ENCODE assay signal across 20 cellular contexts in the genomic region with DNA sequence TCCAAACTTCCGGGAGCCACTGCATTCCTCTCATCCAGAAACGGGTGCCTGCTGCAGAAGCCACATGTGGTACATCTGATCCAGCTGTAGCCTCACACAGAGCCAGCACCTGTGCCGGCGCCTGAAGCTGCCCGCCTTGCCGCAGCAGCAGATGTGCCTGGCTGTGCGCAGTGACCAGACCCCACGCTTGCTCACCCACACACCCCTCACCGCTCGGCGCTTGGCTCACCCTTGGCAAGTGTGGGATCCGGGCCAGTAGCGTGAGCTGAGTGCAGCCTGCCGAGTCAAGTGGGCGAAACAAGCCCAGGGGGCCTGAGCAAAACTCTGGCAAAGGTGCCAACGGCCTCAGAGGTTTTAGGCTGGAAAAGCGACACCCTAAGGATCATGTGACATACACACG.
A peak's percentile ranks its signal among the peaks of the same experiment; 100 is the strongest.
DNase-seq lines count a peak whose midpoint lies in the region; ATAC-seq and TF ChIP-seq lines count a peak whose summit lies in the region.
"Had no signal": no experiment of that assay in that cellular context is flagged by ENCODE, and none has a peak within 500 bp of the region (broad histone marks: within the 10 kb centered on the region; RNA-seq: fewer than 3 reads in every experiment).

No MANE protein-coding gene starts in this region.

- H3K9me3 ChIP-seq in neuronal stem cell (replicated peaks in 1 of 2; ENCODE audit: control insufficient read depth in 2 of 2, insufficient read depth in 1 of 2, low read depth in 1 of 2, low read length in 2 of 2) (peaks cover 1 to 7% of the 10 kb centered on the region in 2 donors), upper lobe of right lung (no peaks in the 10 kb centered on the region)
- H3K9me3 ChIP-seq: A549, SJSA1 had no signal

- no peak overlapping the region for H3K4me2 ChIP-seq in neuronal stem cell (ENCODE audit: insufficient read depth, low read length, poor library complexity, severe bottlenecking)
- H3K4me2 ChIP-seq: A549, BLaER1, PC-9 had no signal

- no peak for TF ChIP-seq CTCF in upper lobe of right lung (IDR thresholded peaks at IDR 0.05)

- H2AFZ ChIP-seq in neuronal stem cell (ENCODE audit: low read length) = no peak overlapping the region
- H2AFZ ChIP-seq: PC-9 had no signal

- H3K23ac ChIP-seq in neuronal stem cell (ENCODE audit: low read depth, low read length, poor library complexity) = no peak overlapping the region

- no peaks in the 10 kb centered on the region for H3K79me1 ChIP-seq in neuronal stem cell (ENCODE audit: low read depth, low read length)

- H3K14ac ChIP-seq in neuronal stem cell (ENCODE audit: low read length) = no peak overlapping the region

- no peak overlapping the region for H4K8ac ChIP-seq in neuronal stem cell (ENCODE audit: low read depth, low read length)

- H2AK5ac ChIP-seq in neuronal stem cell (ENCODE audit: low read depth, low read length) = no peak overlapping the region

- intact Hi-C loops in cardiac septum (cut with DNase I) (no loop called here), left cardiac atrium (cut with DNase I) (no loop called here), left ventricle myocardium superior (cut with micrococcal nuclease) (no loop called here), upper lobe of right lung (cut with DNase I) (no loop called here)

- ATAC-seq in left cardiac atrium (no peak), left ventricle myocardium superior (no peak), upper lobe of right lung (peak; percentile 36), HG03378 (IDR thresholded peaks at IDR 0.05; ENCODE audit: unreplicated experiment) (no peak), GM21390 (IDR thresholded peaks at IDR 0.05; ENCODE audit: unreplicated experiment) (no peak)
- ATAC-seq: A549, GM12878 had no signal

- H3K27me3 ChIP-seq in neuronal stem cell (ENCODE audit: control insufficient read depth in 3 of 3, insufficient read depth in 3 of 3, low read depth in 1 of 3, low read length in 3 of 3) (no peaks in the 10 kb centered on the region), upper lobe of right lung (no peaks in the 10 kb centered on the region)
- H3K27me3 ChIP-seq: BLaER1 had no signal

- no peak overlapping the region for H2BK15ac ChIP-seq in neuronal stem cell (ENCODE audit: low read length)

- no CpG with 5 or more reads among the region's 18 CpGs for WGBS in neuronal stem cell (ENCODE audit: extremely low coverage in 2 of 2, insufficient read length in 2 of 2, insufficient replicate concordance in 1 of 2), 2 donors

- H3K27ac ChIP-seq in neuronal stem cell (replicated peaks; ENCODE audit: low read length) = no peak overlapping the region
- no peak overlapping the region for H3K27ac ChIP-seq in upper lobe of right lung
- H3K27ac ChIP-seq: A549, BLaER1, PC-9, RWPE1, SJSA1 had no signal

- H3K4me3 ChIP-seq in neuronal stem cell (ENCODE audit: low read length in 2 of 2) (no peak overlapping the region), upper lobe of right lung (no peak overlapping the region)
- H3K4me3 ChIP-seq: A549, BLaER1, GM12878, PC-9, SJSA1 had no signal

- H3K18ac ChIP-seq in neuronal stem cell (ENCODE audit: low read length) = no peak overlapping the region

- peak overlapping the region; percentile 30 for H3K9ac ChIP-seq in neuronal stem cell (ENCODE audit: low read depth, low read length, poor library complexity)
- H3K9ac ChIP-seq: BLaER1 had no signal

- no peak overlapping the region for H3K4ac ChIP-seq in neuronal stem cell (ENCODE audit: low read length)

- H4K91ac ChIP-seq in neuronal stem cell (ENCODE audit: low read depth, low read length, poor library complexity) = no peak overlapping the region

- DNase-seq in cardiac septum (ENCODE audit: low spot score) = peak; percentile 71
- DNase-seq in left cardiac atrium = no peak
- DNase-seq in left ventricle myocardium superior = peak; percentile 10
- no peak for DNase-seq in neuronal stem cell (ENCODE audit: low spot score)
- no peak for DNase-seq in upper lobe of right lung
- no peak for DNase-seq in SHP77 (lab: John Stamatoyannopoulos, UW)
- DNase-seq: CD4-positive, alpha-beta memory T cell; EL; KBM-7; NCI-H1105 treated with DMSO at 0.1 percent for 48 hours; NCI-H1694; NCI-H524; PC-9 had no signal

- H3K36me3 ChIP-seq in neuronal stem cell (replicated peaks in 1 of 2; ENCODE audit: control insufficient read depth in 2 of 2, insufficient read depth in 2 of 2, low read length in 2 of 2) = no peaks in the 10 kb centered on the region
- no peaks in the 10 kb centered on the region for H3K36me3 ChIP-seq in upper lobe of right lung
- H3K36me3 ChIP-seq: BLaER1, SJSA1 had no signal

- H3K4me1 ChIP-seq in neuronal stem cell (ENCODE audit: control insufficient read depth in 2 of 2, insufficient read depth in 1 of 2, low read depth in 1 of 2, low read length in 2 of 2) (no peaks in the 10 kb centered on the region), upper lobe of right lung (no peaks in the 10 kb centered on the region)
- H3K4me1 ChIP-seq: A549, BLaER1, SJSA1 had no signal

- no peak overlapping the region for H2BK5ac ChIP-seq in neuronal stem cell (ENCODE audit: low read length)

- H2BK12ac ChIP-seq in neuronal stem cell (ENCODE audit: low read length) = no peak overlapping the region

- H2BK120ac ChIP-seq in neuronal stem cell (ENCODE audit: low read depth, low read length) = peak overlapping the region; percentile 24

Comparison
In these comparisons a context has a peak if more than half of its experiments do, and no peak if none do; other contexts are left out.
1. DNase-seq: peak in cardiac septum (single experiment) and left ventricle myocardium superior (single experiment); none in left cardiac atrium (single experiment), neuronal stem cell (single experiment), upper lobe of right lung (single experiment) and SHP77 (0 of 2).